16 cellular contexts compared by ENCODE assay signal in genomic region chr2:16870677-16871076, GRCh38.
"Had no signal": no experiment of that assay in that cellular context is flagged by ENCODE, and none has a peak within 500 bp of the region (broad histone marks: within the 10 kb centered on the region; RNA-seq: fewer than 3 reads in every experiment).

No MANE protein-coding gene starts in this region.

- H3K36me3 ChIP-seq: brain microvascular endothelial cell, gastroesophageal sphincter, left lung, right atrium auricular region, suprapubic skin had no signal

- H3K4me3 ChIP-seq: gastroesophageal sphincter, left lung, right atrium auricular region, suprapubic skin had no signal

- DNase-seq: activated CD4-positive, alpha-beta T cell treated with anti-CD3 and anti-CD28 coated beads, Interleukin-2, amount 10 ng/mL, durations not matched to agents 7 days and 5 days; activated naive CD8-positive, alpha-beta T cell treated with anti-CD3 and anti-CD28 coated beads, Interleukin-2, amount 10 ng/mL, durations not matched to agents 7 days and 5 days; brain microvascular endothelial cell; cerebellar nuclear complex; effector memory CD8-positive, alpha-beta T cell; erythroblast; kidney; left lung; mammary epithelial cell; naive B cell; posterior cingulate gyrus; stimulated activated CD4-positive, alpha-beta T cell treated with anti-CD3 and anti-CD28 coated beads, Interleukin-2, amount 100 ng/mL, for 48 hours; stimulated activated naive B cell treated with anti-CD40 and anti-IgM and Interleukin-4, amounts not matched to agents 10 μg/mL and 1 μg/mL and 100 μg/mL, for 72 hours had no signal

- H3K4me1 ChIP-seq: gastroesophageal sphincter, left lung, right atrium auricular region had no signal

- H3K9me3 ChIP-seq: gastroesophageal sphincter, left lung, right atrium auricular region, suprapubic skin had no signal

- ATAC-seq: effector memory CD8-positive, alpha-beta T cell; gastroesophageal sphincter; left lung had no signal

- H3K27ac ChIP-seq: brain microvascular endothelial cell, gastroesophageal sphincter, left lung, right atrium auricular region, suprapubic skin had no signal

- H3K27me3 ChIP-seq: brain microvascular endothelial cell, gastroesophageal sphincter, left lung, right atrium auricular region, suprapubic skin had no signal
